ENCODE assay signal across 23 cellular contexts in genomic region chr6:75115501-75115900, GRCh38.
DNase-seq lines count a peak whose midpoint lies in the region; ATAC-seq lines count a peak whose summit lies in the region.
"Had no signal": no experiment of that assay in that cellular context is flagged by ENCODE, and none has a peak within 500 bp of the region (broad histone marks: within the 10 kb centered on the region; RNA-seq: fewer than 3 reads in every experiment).

No MANE protein-coding gene starts in this region.

- no peak overlapping the region for H2BK120ac ChIP-seq in neuronal stem cell (ENCODE audit: low read depth, low read length)

- H3K9ac ChIP-seq in adipocyte (ENCODE audit: low read length) (peak overlapping the region; percentile 22), neuronal stem cell (ENCODE audit: low read depth, low read length, poor library complexity) (no peak overlapping the region)
- H3K9ac ChIP-seq: BLaER1 had no signal

- H3K9me3 ChIP-seq in adipocyte (ENCODE audit: control insufficient read depth, low read length) (no peaks in the 10 kb centered on the region), neuronal stem cell (replicated peaks in 1 of 2; ENCODE audit: control insufficient read depth in 2 of 2, insufficient read depth in 1 of 2, low read depth in 1 of 2, low read length in 2 of 2) (no peaks in the 10 kb centered on the region)
- H3K9me3 ChIP-seq: BLaER1, heart left ventricle had no signal

- no peak overlapping the region for H4K8ac ChIP-seq in neuronal stem cell (ENCODE audit: low read depth, low read length)

- H2BK12ac ChIP-seq in neuronal stem cell (ENCODE audit: low read length) = no peak overlapping the region

- intact Hi-C loops in activated naive CD4-positive, alpha-beta T cell treated with anti-CD3 and anti-CD28 coated beads for 36 hours (cut with micrococcal nuclease) = no loop called here

- H3K14ac ChIP-seq in neuronal stem cell (ENCODE audit: low read length) = no peak overlapping the region

- H3K36me3 Mint-ChIP-seq in activated naive CD4-positive, alpha-beta T cell treated with anti-CD3 and anti-CD28 coated beads for 36 hours (ENCODE audit: low read depth) = no peaks in the 10 kb centered on the region

- H4K91ac ChIP-seq in neuronal stem cell (ENCODE audit: low read depth, low read length, poor library complexity) = no peak overlapping the region

- WGBS in neuronal stem cell (ENCODE audit: extremely low coverage in 2 of 2, insufficient read length in 2 of 2, insufficient replicate concordance in 1 of 2), 2 donors = no CpG with 5 or more reads among the region's 3 CpGs
- WGBS in urinary bladder = 47% methylated on average over 3 of the region's 3 CpGs

- no peak overlapping the region for H3K4ac ChIP-seq in neuronal stem cell (ENCODE audit: low read length)

- peak overlapping the region; percentile 68 for H2AFZ ChIP-seq in neuronal stem cell (ENCODE audit: low read length)

- no peak overlapping the region for H3K23ac ChIP-seq in neuronal stem cell (ENCODE audit: low read depth, low read length, poor library complexity)

- CTCF ChIA-PET in activated naive CD4-positive, alpha-beta T cell treated with anti-CD3 and anti-CD28 coated beads for 36 hours (lab: Charles Lee) = no interaction called here

- DNase-seq in adipocyte (ENCODE audit: low read depth) = no peak
- DNase-seq in fibroblast of peridontal ligament (ENCODE audit: extremely low read depth) = peak; percentile 77
- DNase-seq in neuronal stem cell (ENCODE audit: low spot score) = peak; percentile 12
- no peak for DNase-seq in H4 (ENCODE audit: low spot score)
- no peak for DNase-seq in NCI-H1694 (lab: John Stamatoyannopoulos, UW)
- no peak for DNase-seq in activated naive CD4-positive, alpha-beta T cell treated with anti-CD3 and anti-CD28 coated beads for 36 hours
- DNase-seq: amniotic stem cell, cortex of kidney, GDM1, heart left ventricle, islet precursor cell, MM.1S, NCI-H187, NCI-H446 treated with DMSO at 0.1 percent for 48 hours, nucleus accumbens, SHP77 treated with DMSO at 0.1 percent for 48 hours had no signal

- H3K27ac ChIP-seq in neuronal stem cell (replicated peaks; ENCODE audit: low read length) = no peak overlapping the region
- H3K27ac ChIP-seq in urinary bladder (ENCODE audit: low read depth) = peak overlapping the region; percentile 23
- H3K27ac ChIP-seq: BLaER1 had no signal

- peak overlapping the region; percentile 14 for H3K4me3 ChIP-seq in adipocyte (ENCODE audit: low read length)
- H3K4me3 ChIP-seq in neuronal stem cell (ENCODE audit: low read length in 2 of 2) = no peak overlapping the region
- H3K4me3 ChIP-seq in urinary bladder (ENCODE audit: low read depth, low read length) = no peak overlapping the region
- H3K4me3 ChIP-seq: BLaER1, GM12878, heart left ventricle had no signal

- H3K4me2 ChIP-seq in neuronal stem cell (ENCODE audit: insufficient read depth, low read length, poor library complexity, severe bottlenecking) = no peak overlapping the region
- H3K4me2 ChIP-seq: BLaER1 had no signal

- H3K27me3 Mint-ChIP-seq in activated naive CD4-positive, alpha-beta T cell treated with anti-CD3 and anti-CD28 coated beads for 36 hours (ENCODE audit: low read depth) = peaks cover 2% of the 10 kb centered on the region

- no peak overlapping the region for H3K4me3 Mint-ChIP-seq in activated naive CD4-positive, alpha-beta T cell treated with anti-CD3 and anti-CD28 coated beads for 36 hours
- H3K4me3 Mint-ChIP-seq: T-helper 2 cell treated with Interferon-gamma antibody and Interleukin-4, amounts not matched to agents 5 μg/mL and 100 μg/mL, for 36 hours had no signal

- H2AK5ac ChIP-seq in neuronal stem cell (ENCODE audit: low read depth, low read length) = no peak overlapping the region

- no peaks in the 10 kb centered on the region for H3K9me3 Mint-ChIP-seq in activated naive CD4-positive, alpha-beta T cell treated with anti-CD3 and anti-CD28 coated beads for 36 hours
- H3K9me3 Mint-ChIP-seq: T-helper 2 cell treated with Interferon-gamma antibody and Interleukin-4, amounts not matched to agents 5 μg/mL and 100 μg/mL, for 36 hours had no signal

- no peak for ATAC-seq in HG03108 (IDR thresholded peaks at IDR 0.05; ENCODE audit: unreplicated experiment)
- ATAC-seq: activated CD4-positive, CD25-positive, alpha-beta regulatory T cell treated with anti-CD3 and anti-CD28 coated beads, Interleukin-2, amount 50 U/mL, for 24 hours; GM12878; heart left ventricle; HepG2 had no signal

- H2BK15ac ChIP-seq in neuronal stem cell (ENCODE audit: low read length) = no peak overlapping the region

- H3K4me1 ChIP-seq in adipocyte (ENCODE audit: control insufficient read depth, insufficient read depth, low read length) (peaks cover 31% of the 10 kb centered on the region), neuronal stem cell (ENCODE audit: control insufficient read depth in 2 of 2, insufficient read depth in 1 of 2, low read depth in 1 of 2, low read length in 2 of 2) (peaks cover 0 to 2% of the 10 kb centered on the region in 2 donors), urinary bladder (ENCODE audit: insufficient read depth) (no peaks in the 10 kb centered on the region)
- H3K4me1 ChIP-seq: BLaER1, heart left ventricle had no signal

- no peak overlapping the region for H2BK5ac ChIP-seq in neuronal stem cell (ENCODE audit: low read length)

- peaks cover 99% of the 10 kb centered on the region for H3K36me3 ChIP-seq in adipocyte (ENCODE audit: control insufficient read depth, insufficient read depth, low read length, severe bottlenecking)
- no peaks in the 10 kb centered on the region for H3K36me3 ChIP-seq in neuronal stem cell (replicated peaks in 1 of 2; ENCODE audit: control insufficient read depth in 2 of 2, insufficient read depth in 2 of 2, low read length in 2 of 2)
- H3K36me3 ChIP-seq in urinary bladder (ENCODE audit: insufficient read depth) = no peaks in the 10 kb centered on the region
- H3K36me3 ChIP-seq: BLaER1 had no signal

- no peaks in the 10 kb centered on the region for H3K79me1 ChIP-seq in neuronal stem cell (ENCODE audit: low read depth, low read length)

- no peak overlapping the region for H3K18ac ChIP-seq in neuronal stem cell (ENCODE audit: low read length)

- no peaks in the 10 kb centered on the region for H3K27me3 ChIP-seq in adipocyte (replicated peaks; ENCODE audit: control insufficient read depth, insufficient read depth, low read length)
- no peaks in the 10 kb centered on the region for H3K27me3 ChIP-seq in neuronal stem cell (ENCODE audit: control insufficient read depth in 3 of 3, insufficient read depth in 3 of 3, low read depth in 1 of 3, low read length in 3 of 3)
- H3K27me3 ChIP-seq: BLaER1, heart left ventricle had no signal

- H3K27ac Mint-ChIP-seq in activated naive CD4-positive, alpha-beta T cell treated with anti-CD3 and anti-CD28 coated beads for 36 hours = no peak overlapping the region
- H3K27ac Mint-ChIP-seq: T-helper 2 cell treated with Interferon-gamma antibody and Interleukin-4, amounts not matched to agents 5 μg/mL and 100 μg/mL, for 36 hours had no signal

- H3K4me1 Mint-ChIP-seq in activated naive CD4-positive, alpha-beta T cell treated with anti-CD3 and anti-CD28 coated beads for 36 hours (ENCODE audit: low read depth) = no peaks in the 10 kb centered on the region

Comparison
In these comparisons a context has a peak if more than half of its experiments do, and no peak if none do; other contexts are left out.
1. DNase-seq: peak in fibroblast of peridontal ligament (single experiment) and neuronal stem cell (single experiment); none in adipocyte (single experiment), H4 (single experiment), NCI-H1694 (single experiment) and activated naive CD4-positive, alpha-beta T cell treated with anti-CD3 and anti-CD28 coated beads for 36 hours (single experiment).